In the genomic region with DNA sequence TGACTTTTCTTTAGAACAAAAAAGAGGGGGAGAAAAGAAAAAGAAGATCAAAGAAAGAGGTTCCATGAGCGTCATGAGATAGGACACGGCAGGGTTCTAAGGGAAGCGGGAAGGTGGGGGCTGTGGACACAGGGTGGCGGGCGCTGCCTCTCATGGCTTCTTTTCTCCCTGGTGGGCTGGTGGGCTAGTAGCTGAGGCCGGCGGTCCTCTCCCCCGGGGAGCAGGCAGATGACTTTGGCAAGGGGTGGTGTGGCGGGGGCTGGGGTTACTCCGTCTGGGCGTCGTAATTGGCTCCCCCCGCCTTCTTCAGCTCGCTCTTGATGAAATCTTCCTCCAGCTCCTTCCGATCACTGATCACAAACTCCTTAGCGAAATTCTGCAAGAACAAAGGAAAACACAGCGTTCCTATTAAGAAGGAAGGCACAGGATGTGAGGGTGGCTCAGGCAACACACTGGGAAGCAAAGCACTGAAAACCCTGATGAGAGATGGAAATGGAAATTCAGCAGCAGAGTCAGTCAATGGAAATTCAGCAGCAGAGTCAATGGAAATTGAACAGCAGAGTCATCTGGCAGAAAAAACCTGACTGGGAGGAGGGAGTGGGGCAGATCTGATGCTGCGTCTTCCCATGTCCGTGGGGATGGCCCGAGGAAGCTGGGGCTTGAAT, we compare ENCODE assay signal across 17 cellular contexts. TPM values are rescaled to one million over a fixed set of nuclear protein-coding genes. Genes with fewer than 3 reads are reported as not detected.
DNase-seq lines count a peak whose midpoint lies in the region; ATAC-seq and TF ChIP-seq lines count a peak whose summit lies in the region.
"Had no signal": no experiment of that assay in that cellular context is flagged by ENCODE, and none has a peak within 500 bp of the region (broad histone marks: within the 10 kb centered on the region; RNA-seq: fewer than 3 reads in every experiment).

No MANE protein-coding gene starts in this region.

- H3K4me3 ChIP-seq in BLaER1 treated with 17β-estradiol and CSF1 and Interleukin-3, amounts not matched to agents 10 nM and 100 nM: no peak overlapping the region
- H3K4me3 ChIP-seq in H7 (ENCODE audit: insufficient read depth, low read depth, low read length): no peak overlapping the region
- H3K4me3 ChIP-seq in neural cell (ENCODE audit: low read length): no peak overlapping the region
- H3K4me3 ChIP-seq in aorta (ENCODE audit: low read length in 2 of 2): no peak overlapping the region
- H3K4me3 ChIP-seq: thyroid gland had no signal

- peaks cover 45 to 100% (median 86%) of the 10 kb centered on the region in 10 experiments for H3K4me1 ChIP-seq in BLaER1 treated with 17β-estradiol and CSF1 and Interleukin-3, amounts not matched to agents 10 nM and 100 nM
- no peaks in the 10 kb centered on the region for H3K4me1 ChIP-seq in aorta (ENCODE audit: control insufficient read depth in 1 of 2, insufficient read depth in 2 of 2, low read length in 2 of 2)
- H3K4me1 ChIP-seq: thyroid gland had no signal

- no peaks in the 10 kb centered on the region for H3K27me3 ChIP-seq in BLaER1 treated with 17β-estradiol and CSF1 and Interleukin-3, amounts not matched to agents 10 nM and 100 nM
- H3K27me3 ChIP-seq in H7 (ENCODE audit: control insufficient read depth, insufficient read depth, low read length) (no peaks in the 10 kb centered on the region), neural cell (ENCODE audit: insufficient read depth, low read depth, low read length) (no peaks in the 10 kb centered on the region), aorta (ENCODE audit: control insufficient read depth in 1 of 2, insufficient read depth in 2 of 2, low read length in 1 of 2) (no peaks in the 10 kb centered on the region)
- H3K27me3 ChIP-seq: thyroid gland had no signal

- intact Hi-C loops in aorta (cut with DNase I): no loop called here

- no peak for ATAC-seq in activated naive CD8-positive, alpha-beta T cell treated with anti-CD3 and anti-CD28 coated beads, Interleukin-2, amount 50 U/mL, for 24 hours
- ATAC-seq in GM21360 (IDR thresholded peaks at IDR 0.05; ENCODE audit: unreplicated experiment): no peak
- ATAC-seq in aorta (ENCODE audit: low FRiP score): no peak
- ATAC-seq: activated T-cell treated with anti-CD3 and anti-CD28 coated beads, Interleukin-2, amount 50 U/mL, for 4 hours; right cardiac atrium had no signal

- no peaks in the 10 kb centered on the region for H3K27me3 Mint-ChIP-seq in activated naive CD8-positive, alpha-beta T cell treated with anti-CD3 and anti-CD28 coated beads, Interleukin-2, amount 50 U/mL, for 24 hours
- H3K27me3 Mint-ChIP-seq: activated CD4-positive, alpha-beta memory T cell treated with anti-CD3 and anti-CD28 coated beads for 36 hours had no signal

- peak overlapping the region in 8 of 11 experiments; percentile 74 to 93 (median 84); a peak in 9 of 22 replicates for H3K4me2 ChIP-seq in BLaER1 treated with 17β-estradiol and CSF1 and Interleukin-3, amounts not matched to agents 10 nM and 100 nM
- H3K4me2 ChIP-seq in neural cell (ENCODE audit: low read length): no peak overlapping the region

- peak overlapping the region in 4 of 11 experiments; percentile 81 to 90 (median 84); a peak in 6 of 22 replicates for H3K27ac ChIP-seq in BLaER1 treated with 17β-estradiol and CSF1 and Interleukin-3, amounts not matched to agents 10 nM and 100 nM
- peak overlapping the region; percentile 36 for H3K27ac ChIP-seq in neural cell (ENCODE audit: low read length)
- H3K27ac ChIP-seq in aorta (ENCODE audit: low read depth in 1 of 2, low read length in 2 of 2): no peak overlapping the region
- H3K27ac ChIP-seq: thyroid gland had no signal

- peak overlapping the region; percentile 49 for H3K27ac Mint-ChIP-seq in activated naive CD8-positive, alpha-beta T cell treated with anti-CD3 and anti-CD28 coated beads, Interleukin-2, amount 50 U/mL, for 24 hours

- 93 to 94% methylated on average over 18 to 20 of the region's 20 CpGs for WGBS in aorta, 2 donors

- TF ChIP-seq CTCF in neural cell (IDR thresholded peaks at IDR 0.05; ENCODE audit: poor library complexity, severe bottlenecking): no peak

- H3K4me1 Mint-ChIP-seq in activated naive CD8-positive, alpha-beta T cell treated with anti-CD3 and anti-CD28 coated beads, Interleukin-2, amount 50 U/mL, for 24 hours: peaks cover 24% of the 10 kb centered on the region

- H2AFZ ChIP-seq in neural cell (ENCODE audit: low read depth, low read length): no peak overlapping the region

- H3K36me3 Mint-ChIP-seq in activated naive CD8-positive, alpha-beta T cell treated with anti-CD3 and anti-CD28 coated beads, Interleukin-2, amount 50 U/mL, for 24 hours (ENCODE audit: low read depth): peaks cover 64% of the 10 kb centered on the region

- no peak for TF ChIP-seq RAD21 in neural cell (conservative IDR thresholded peaks at IDR 0.05)

- peaks cover 0 to 64% (median 15%) of the 10 kb centered on the region in 11 experiments; a peak in 14 of 22 replicates for H4K20me1 ChIP-seq in BLaER1 treated with 17β-estradiol and CSF1 and Interleukin-3, amounts not matched to agents 10 nM and 100 nM
- H4K20me1 ChIP-seq in neural cell (ENCODE audit: insufficient read depth): no peaks in the 10 kb centered on the region

- H3K9me2 ChIP-seq in neural cell (ENCODE audit: insufficient read depth, low read length): no peaks in the 10 kb centered on the region

- H3K79me2 ChIP-seq in neural cell (replicated peaks; ENCODE audit: insufficient read depth, low read length): no peaks in the 10 kb centered on the region

- TF ChIP-seq EP300 in neural cell (conservative IDR thresholded peaks at IDR 0.05; ENCODE audit: poor library complexity, severe bottlenecking): no peak

- peaks cover 5 to 28% (median 20%) of the 10 kb centered on the region in 11 experiments; a peak in 20 of 22 replicates for H3K9me3 ChIP-seq in BLaER1 treated with 17β-estradiol and CSF1 and Interleukin-3, amounts not matched to agents 10 nM and 100 nM (replicated peaks in 1 of 11)
- H3K9me3 ChIP-seq in neural cell (ENCODE audit: low read length) (no peaks in the 10 kb centered on the region), aorta (ENCODE audit: control insufficient read depth, low read length) (no peaks in the 10 kb centered on the region)
- H3K9me3 ChIP-seq: thyroid gland had no signal

- H3K4me3 Mint-ChIP-seq in activated naive CD8-positive, alpha-beta T cell treated with anti-CD3 and anti-CD28 coated beads, Interleukin-2, amount 50 U/mL, for 24 hours: no peak overlapping the region
- H3K4me3 Mint-ChIP-seq: activated CD4-positive, alpha-beta memory T cell treated with anti-CD3 and anti-CD28 coated beads for 36 hours; activated T-cell treated with anti-CD3 and anti-CD28 coated beads, Interleukin-2, amount 50 U/mL, for 4 hours had no signal

- peak; percentile 69 for DNase-seq in H7
- no peak for DNase-seq in activated naive CD8-positive, alpha-beta T cell treated with anti-CD3 and anti-CD28 coated beads, Interleukin-2, amount 50 U/mL, for 24 hours
- DNase-seq in CD1c-positive myeloid dendritic cell (ENCODE audit: extremely low spot score): no peak
- DNase-seq in aorta: no peak
- DNase-seq in NCI-H774 (lab: John Stamatoyannopoulos, UW): no peak
- DNase-seq: activated CD4-positive, alpha-beta memory T cell treated with anti-CD3 and anti-CD28 coated beads for 36 hours; activated T-cell treated with anti-CD3 and anti-CD28 coated beads, Interleukin-2, amount 50 U/mL, for 4 hours; erythroblast; Kasumi-1; NCI-H2029 treated with DMSO at 0.1 percent for 48 hours; NCI-H510A; occipital lobe; right cardiac atrium; thyroid gland had no signal

- H3K9ac ChIP-seq in BLaER1 treated with 17β-estradiol and CSF1 and Interleukin-3, amounts not matched to agents 10 nM and 100 nM: peak overlapping the region in 2 of 11 experiments; percentile 18 to 19; a peak in 1 of 22 replicates
- peak overlapping the region; percentile 2 for H3K9ac ChIP-seq in neural cell (ENCODE audit: low read length)

- H3K36me3 ChIP-seq in BLaER1 treated with 17β-estradiol and CSF1 and Interleukin-3, amounts not matched to agents 10 nM and 100 nM: peaks cover 26 to 81% (median 75%) of the 10 kb centered on the region in 11 experiments
- H3K36me3 ChIP-seq in H7 (replicated peaks; ENCODE audit: control insufficient read depth, insufficient read depth, low read length) (0 out of 2 replicates have a peak, but pooled peaks cover 1% of the 10 kb centered on the region), neural cell (ENCODE audit: insufficient read depth, low read length) (no peaks in the 10 kb centered on the region), aorta (ENCODE audit: control insufficient read depth in 1 of 2, insufficient read depth in 2 of 2, low read length in 1 of 2) (no peaks in the 10 kb centered on the region)
- H3K36me3 ChIP-seq: thyroid gland had no signal

- H3K9me3 Mint-ChIP-seq in activated naive CD8-positive, alpha-beta T cell treated with anti-CD3 and anti-CD28 coated beads, Interleukin-2, amount 50 U/mL, for 24 hours: peaks cover 12% of the 10 kb centered on the region

- H3F3A ChIP-seq in neural cell (ENCODE audit: insufficient read depth, low read length, poor library complexity, severe bottlenecking): no peaks in the 10 kb centered on the region

TF ChIP-seq in neural cell, 6 proteins besides CTCF, POLR2A, EP300 and RAD21 (continues in another document):
- TF ChIP-seq EZH2 (IDR thresholded peaks at IDR 0.05; ENCODE audit: borderline replicate concordance, insufficient read depth, low read length, poor library complexity, severe bottlenecking) (no peak), TAF1 (IDR thresholded peaks at IDR 0.05; ENCODE audit: low read depth) (no peak)

RNA-seq across cellular contexts. Expression of a gene that starts 51.2 kb away (rescaled TPM):
- total RNA-seq in H7 (2014; rRNA removed; shearing (Covaris generic)): 114 and 118 TPM in 2 replicates
- polyA plus RNA-seq in neural cell (86.6 and 91.2 TPM in 2 replicates), aorta (10 to 100 TPM; 22.8 to 58.1 TPM)
- polyA minus RNA-seq in neural cell: 70.0 and 73.5 TPM in 2 replicates
- 10 to 100 TPM; 61.9 to 69.9 TPM for total RNA-seq in aorta
